In genomic region chr4:654526-654845, GRCh38 we compare ENCODE assay signal across 21 cellular contexts.
"Had no signal": no experiment of that assay in that cellular context is flagged by ENCODE, and none has a peak within 500 bp of the region (broad histone marks: within the 10 kb centered on the region; RNA-seq: fewer than 3 reads in every experiment).

No MANE protein-coding gene starts in this region.

- H3K36me3 ChIP-seq: esophagus squamous epithelium, ovary, thyroid gland, upper lobe of right lung had no signal

- DNase-seq: activated CD4-positive, alpha-beta T cell treated with anti-CD3 and anti-CD28 coated beads for 4 hours; activated CD4-positive, alpha-beta T cell treated with anti-CD3 and anti-CD28 coated beads, Interleukin-2, amount 50 U/mL, for 4 hours; activated effector memory CD4-positive, alpha-beta T cell treated with Interleukin-2 at 50 U/mL for 16 hours; activated naive CD4-positive, alpha-beta T cell treated with Interleukin-2 at 50 U/mL for 16 hours; activated T-cell treated with anti-CD3 and anti-CD28 coated beads for 4 hours; central memory CD4-positive, alpha-beta T cell; dermis blood vessel endothelial cell; effector CD8-positive, alpha-beta T cell; esophagus squamous epithelium; foreskin melanocyte; left colon; natural killer cell; ovary; stimulated activated CD4-positive, alpha-beta T cell treated with anti-CD3 and anti-CD28 coated beads, Interleukin-4, amount 100 ng/mL, for 24 hours; thyroid gland; upper lobe of right lung had no signal

- H3K27me3 ChIP-seq: ovary, thyroid gland had no signal

- H3K27ac ChIP-seq: epithelial cell of prostate, esophagus squamous epithelium, ovary, skin epidermis, thyroid gland, upper lobe of right lung, VCaP had no signal

- ATAC-seq: left colon; sciatic nerve; stimulated activated effector memory CD8-positive, alpha-beta T cell treated with anti-CD3 and anti-CD28 coated beads, Interleukin-12 subunit alpha, Interleukin-12 subunit beta, amount 100 ng/mL, for 72 hours; upper lobe of right lung had no signal

- H3K9me3 ChIP-seq: esophagus squamous epithelium, ovary, thyroid gland, upper lobe of right lung had no signal

- H3K4me3 ChIP-seq: esophagus squamous epithelium, ovary, skin epidermis, thyroid gland, upper lobe of right lung had no signal

- H3K4me1 ChIP-seq: upper lobe of right lung had no signal
